Comparison of ENCODE assay signal across 8 cellular contexts in the genomic region with DNA sequence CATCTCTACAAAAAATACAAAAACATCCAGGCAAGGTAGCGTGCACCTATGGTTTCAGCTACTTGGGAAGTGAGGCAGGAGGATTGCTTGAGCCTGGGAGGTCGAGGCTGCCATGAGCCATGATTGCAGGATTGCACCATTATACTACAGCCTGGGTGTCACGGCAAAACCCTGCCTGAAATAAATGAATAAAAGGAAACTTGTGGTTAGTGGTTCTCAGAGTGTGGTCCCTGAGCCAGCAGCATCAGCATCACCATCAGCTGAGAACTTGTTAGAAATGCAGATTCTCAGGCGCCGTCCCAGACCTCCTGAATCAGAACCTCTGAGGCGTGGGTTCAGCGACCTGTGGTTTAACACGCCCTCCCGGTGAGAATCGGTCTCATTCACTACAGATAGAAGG. TPM values are rescaled to one million over a fixed set of nuclear protein-coding genes. Genes with fewer than 3 reads are reported as not detected.
DNase-seq lines count a peak whose midpoint lies in the region; ATAC-seq and TF ChIP-seq lines count a peak whose summit lies in the region.
"Not testable (repeated sequence)": the region's sequence is repeated elsewhere in the genome, so short reads cannot be mapped to it uniquely, and the experiment has no call there.

No MANE protein-coding gene starts in this region.

- not testable (repeated sequence) for H3K27me3 ChIP-seq in CD8-positive, alpha-beta T cell (ENCODE audit: insufficient read depth, low read length)

- intact Hi-C loops in CD8-positive, alpha-beta T cell (cut with DNase I, micrococcal nuclease), result not testable (repeated sequence)

- not testable (repeated sequence) for H3K9me3 ChIP-seq in CD8-positive, alpha-beta T cell (ENCODE audit: low read length)

- H3K4me1 Mint-ChIP-seq in CD8-positive, alpha-beta T cell (ENCODE audit: low read depth); T-helper 2 cell treated with Interferon-gamma antibody and Interleukin-4, amounts not matched to agents 5 μg/mL and 100 μg/mL, for 36 hours (ENCODE audit: low read depth): not testable (repeated sequence)
- H3K4me1 Mint-ChIP-seq in central memory CD8-positive, alpha-beta T cell, result peaks cover 14% of the 10 kb centered on the region

- CTCF ChIA-PET in CD8-positive, alpha-beta T cell (lab: Charles Lee), result interaction anchor here (1.0 to 1.5 kb wide), 2 partner anchors 10 to 21 kb away, joined by 3 read pairs; no protein-coding TSS in a partner anchor

- not testable (repeated sequence) for H3K4me3 ChIP-seq in CD8-positive, alpha-beta T cell (ENCODE audit: low read depth, low read length)

- H3K27ac Mint-ChIP-seq in CD8-positive, alpha-beta T cell; T-helper 2 cell treated with Interferon-gamma antibody and Interleukin-4, amounts not matched to agents 5 μg/mL and 100 μg/mL, for 36 hours; central memory CD8-positive, alpha-beta T cell (ENCODE audit: low read depth): not testable (repeated sequence)

- H3K4me3 Mint-ChIP-seq in CD8-positive, alpha-beta T cell, result not testable (repeated sequence)
- peak overlapping the region; percentile 0 for H3K4me3 Mint-ChIP-seq in T-helper 2 cell treated with Interferon-gamma antibody and Interleukin-4, amounts not matched to agents 5 μg/mL and 100 μg/mL, for 36 hours
- peak overlapping the region; percentile 45 for H3K4me3 Mint-ChIP-seq in central memory CD8-positive, alpha-beta T cell

- POLR2A ChIA-PET in CD8-positive, alpha-beta T cell (lab: Charles Lee), result interaction anchor here (1.4 kb wide), 1 partner anchor 10 kb away, joined by 4 read pairs; no protein-coding TSS in a partner anchor

- not testable (repeated sequence) for H3K27me3 Mint-ChIP-seq in CD8-positive, alpha-beta T cell (ENCODE audit: low read depth)
- H3K27me3 Mint-ChIP-seq in T-helper 2 cell treated with Interferon-gamma antibody and Interleukin-4, amounts not matched to agents 5 μg/mL and 100 μg/mL, for 36 hours (ENCODE audit: low read depth), result peaks cover 27% of the 10 kb centered on the region
- H3K27me3 Mint-ChIP-seq in central memory CD8-positive, alpha-beta T cell, result peaks cover 20% of the 10 kb centered on the region

- H3K36me3 Mint-ChIP-seq in CD8-positive, alpha-beta T cell; T-helper 2 cell treated with Interferon-gamma antibody and Interleukin-4, amounts not matched to agents 5 μg/mL and 100 μg/mL, for 36 hours (ENCODE audit: low read depth); central memory CD8-positive, alpha-beta T cell (ENCODE audit: insufficient read depth): not testable (repeated sequence)

- peak in 2 of 7 experiments; percentile 21 to 48 for DNase-seq in CD8-positive, alpha-beta T cell
- peak; percentile 43 for DNase-seq in MV-4-11 (lab: John Stamatoyannopoulos, UW)
- peak; percentile 34 for DNase-seq in T-helper 2 cell treated with Interferon-gamma antibody and Interleukin-4, amounts not matched to agents 5 μg/mL and 100 μg/mL, for 36 hours (ENCODE audit: low spot score)
- peak; percentile 61 for DNase-seq in activated CD8-positive, alpha-beta memory T cell treated with anti-CD3 and anti-CD28 coated beads, Interleukin-2, amount 50 U/mL, for 48 hours
- DNase-seq in activated gamma-delta T cell treated with anti-CD3 and anti-CD28 coated beads, Interleukin-2, amount 50 U/mL, for 16 hours (ENCODE audit: low read depth), result peak; percentile 18
- DNase-seq in central memory CD8-positive, alpha-beta T cell (ENCODE audit: low spot score in 2 of 2), result peak in 1 of 2 donors; percentile 48
- peak; percentile 21 to 41 for DNase-seq in stimulated activated CD4-positive, alpha-beta T cell treated with anti-CD3 and anti-CD28 coated beads, Interleukin-15, amount 100 ng/mL, for 48 hours (ENCODE audit: low read depth in 2 of 2)
- DNase-seq in stimulated activated naive CD4-positive, alpha-beta T cell treated with Interleukin-2 at 50 U/mL for 16 hours (lab: John Stamatoyannopoulos, UW), result peak; percentile 26

- ATAC-seq in CD8-positive, alpha-beta T cell, result peak; percentile 80
- peak; percentile 94 for ATAC-seq in central memory CD8-positive, alpha-beta T cell (replicated peaks; ENCODE audit: extremely low read depth, poor library complexity, severe bottlenecking)

- not testable (repeated sequence) for H3K27ac ChIP-seq in CD8-positive, alpha-beta T cell (ENCODE audit: low read depth, low read length)

- not testable (repeated sequence) for H3K36me3 ChIP-seq in CD8-positive, alpha-beta T cell (ENCODE audit: insufficient read depth, low read length)

- not testable (repeated sequence) for TF ChIP-seq CTCF in CD8-positive, alpha-beta T cell (IDR thresholded peaks at IDR 0.05)

- H3K4me1 ChIP-seq in CD8-positive, alpha-beta T cell (ENCODE audit: insufficient read depth, low read length), result not testable (repeated sequence)

- not testable (repeated sequence) for H3K9me3 Mint-ChIP-seq in CD8-positive, alpha-beta T cell; T-helper 2 cell treated with Interferon-gamma antibody and Interleukin-4, amounts not matched to agents 5 μg/mL and 100 μg/mL, for 36 hours; central memory CD8-positive, alpha-beta T cell

RNA-seq across cellular contexts. Expression of gene CSPG4, which starts 36.2 kb away (rescaled TPM):
- total RNA-seq in CD8-positive, alpha-beta T cell, result not detected
